8 cellular contexts compared by ENCODE assay signal in genomic region chr20:21808863-21809664, GRCh38.
DNase-seq lines count a peak whose midpoint lies in the region; ATAC-seq and TF ChIP-seq lines count a peak whose summit lies in the region.

No MANE protein-coding gene starts in this region.

- no peaks in the 10 kb centered on the region for H3K4me1 Mint-ChIP-seq in activated CD8-positive, alpha-beta memory T cell treated with anti-CD3 and anti-CD28 coated beads, Interleukin-2, amount 10 ng/mL, durations not matched to agents 7 days and 5 days
- no peaks in the 10 kb centered on the region for H3K4me1 Mint-ChIP-seq in stimulated activated naive CD8-positive, alpha-beta T cell treated with anti-CD3 and anti-CD28 coated beads, Interleukin-15, amount 100 ng/mL, for 72 hours

- peaks cover 6% of the 10 kb centered on the region for H3K9me3 Mint-ChIP-seq in activated CD8-positive, alpha-beta memory T cell treated with anti-CD3 and anti-CD28 coated beads, Interleukin-2, amount 10 ng/mL, durations not matched to agents 7 days and 5 days (ENCODE audit: low read depth)
- H3K9me3 Mint-ChIP-seq in stimulated activated naive CD8-positive, alpha-beta T cell treated with anti-CD3 and anti-CD28 coated beads, Interleukin-15, amount 100 ng/mL, for 72 hours, result peaks cover 19 to 30% of the 10 kb centered on the region in 2 donors

- intact Hi-C loops in ascending aorta (cut with DNase I) (loop anchor here (5.0 to 10.0 kb wide), 2 partner anchors 54 to 298 kb away; no protein-coding TSS in a partner anchor), right lobe of liver (cut with DNase I) (loop anchor here (10.0 kb wide), 1 partner anchor 296 kb away; no protein-coding TSS in a partner anchor)

- H3K36me3 ChIP-seq in ascending aorta, result no peaks in the 10 kb centered on the region
- no peaks in the 10 kb centered on the region for H3K36me3 ChIP-seq in right lobe of liver

- no peak overlapping the region for H3K27ac ChIP-seq in ascending aorta
- no peak overlapping the region for H3K27ac ChIP-seq in right lobe of liver

- no peak for ATAC-seq in activated CD8-positive, alpha-beta memory T cell treated with anti-CD3 and anti-CD28 coated beads, Interleukin-2, amount 10 ng/mL, durations not matched to agents 7 days and 5 days
- ATAC-seq in right lobe of liver (peak; percentile 53 to 63 (median 56)), GM18505 (IDR thresholded peaks at IDR 0.05; ENCODE audit: unreplicated experiment) (no peak)
- no peak for ATAC-seq in stimulated activated naive CD8-positive, alpha-beta T cell treated with anti-CD3 and anti-CD28 coated beads, Interleukin-15, amount 100 ng/mL, for 72 hours

- no peak overlapping the region for H3K27ac Mint-ChIP-seq in activated CD8-positive, alpha-beta memory T cell treated with anti-CD3 and anti-CD28 coated beads, Interleukin-2, amount 10 ng/mL, durations not matched to agents 7 days and 5 days
- peak overlapping the region; percentile 20 to 55 for H3K27ac Mint-ChIP-seq in stimulated activated naive CD8-positive, alpha-beta T cell treated with anti-CD3 and anti-CD28 coated beads, Interleukin-15, amount 100 ng/mL, for 72 hours

- no peak overlapping the region for H3K4me3 Mint-ChIP-seq in activated CD8-positive, alpha-beta memory T cell treated with anti-CD3 and anti-CD28 coated beads, Interleukin-2, amount 10 ng/mL, durations not matched to agents 7 days and 5 days
- no peak overlapping the region for H3K4me3 Mint-ChIP-seq in stimulated activated naive CD8-positive, alpha-beta T cell treated with anti-CD3 and anti-CD28 coated beads, Interleukin-15, amount 100 ng/mL, for 72 hours

- peak; percentile 63 for DNase-seq in activated CD8-positive, alpha-beta memory T cell treated with anti-CD3 and anti-CD28 coated beads for 24 hours
- DNase-seq in activated CD8-positive, alpha-beta memory T cell treated with anti-CD3 and anti-CD28 coated beads, Interleukin-2, amount 10 ng/mL, durations not matched to agents 7 days and 5 days, result no peak
- DNase-seq in NCI-H82 (lab: John Stamatoyannopoulos, UW), result peak; percentile 77
- DNase-seq in ascending aorta (ENCODE audit: low spot score in 2 of 2), result no peak
- DNase-seq in right lobe of liver, result peak; percentile 54 to 66 (median 55)
- DNase-seq in stimulated activated naive CD8-positive, alpha-beta T cell treated with anti-CD3 and anti-CD28 coated beads, Interleukin-15, amount 100 ng/mL, for 72 hours, result peak; percentile 16 to 23
- no peak for DNase-seq in foreskin melanocyte

- 21% methylated on average over 23 of the region's 31 CpGs for WGBS in right lobe of liver (ENCODE audit: insufficient coverage, low coverage, low lambda C conversion rate, missing lambda C conversion rate)

- TF ChIP-seq CTCF in ascending aorta (IDR thresholded peaks at IDR 0.05) (peak in 2 of 3 experiments; percentile 38 to 53), right lobe of liver (IDR thresholded peaks at IDR 0.05) (peak; percentile 61 to 84 (median 80))

- no peak overlapping the region for H3K4me3 ChIP-seq in ascending aorta
- no peak overlapping the region for H3K4me3 ChIP-seq in right lobe of liver

- H3K9me3 ChIP-seq in ascending aorta (no peaks in the 10 kb centered on the region), right lobe of liver (no peaks in the 10 kb centered on the region)

- H3K4me1 ChIP-seq in ascending aorta (no peaks in the 10 kb centered on the region), right lobe of liver (no peaks in the 10 kb centered on the region)

- H3K36me3 Mint-ChIP-seq in activated CD8-positive, alpha-beta memory T cell treated with anti-CD3 and anti-CD28 coated beads, Interleukin-2, amount 10 ng/mL, durations not matched to agents 7 days and 5 days, result no peaks in the 10 kb centered on the region

- CTCF ChIA-PET in activated CD8-positive, alpha-beta memory T cell treated with anti-CD3 and anti-CD28 coated beads, Interleukin-2, amount 10 ng/mL, durations not matched to agents 7 days and 5 days (lab: Charles Lee), result interaction anchor here (0.6 kb wide), 1 partner anchor 89 kb away, joined by 3 read pairs; no protein-coding TSS in a partner anchor

- no peaks in the 10 kb centered on the region for H3K27me3 Mint-ChIP-seq in activated CD8-positive, alpha-beta memory T cell treated with anti-CD3 and anti-CD28 coated beads, Interleukin-2, amount 10 ng/mL, durations not matched to agents 7 days and 5 days
- peaks cover 8% of the 10 kb centered on the region for H3K27me3 Mint-ChIP-seq in stimulated activated naive CD8-positive, alpha-beta T cell treated with anti-CD3 and anti-CD28 coated beads, Interleukin-15, amount 100 ng/mL, for 72 hours

- H3K27me3 ChIP-seq in ascending aorta, result no peaks in the 10 kb centered on the region
- no peaks in the 10 kb centered on the region for H3K27me3 ChIP-seq in right lobe of liver

- TF ChIP-seq POLR2A in right lobe of liver (IDR thresholded peaks at IDR 0.05) (no peak), GM18505 (IDR thresholded peaks at IDR 0.05; ENCODE audit: borderline replicate concordance, extremely low read depth, insufficient read depth, insufficient read length) (no peak)

Comparison
In these comparisons a context has a peak if more than half of its experiments do, and no peak if none do; other contexts are left out.
1. DNase-seq: peak in activated CD8-positive, alpha-beta memory T cell treated with anti-CD3 and anti-CD28 coated beads for 24 hours (single experiment), NCI-H82 (single experiment), right lobe of liver (3 of 3) and stimulated activated naive CD8-positive, alpha-beta T cell treated with anti-CD3 and anti-CD28 coated beads, Interleukin-15, amount 100 ng/mL, for 72 hours (2 of 2); none in activated CD8-positive, alpha-beta memory T cell treated with anti-CD3 and anti-CD28 coated beads, Interleukin-2, amount 10 ng/mL, durations not matched to agents 7 days and 5 days (single experiment), ascending aorta (0 of 2) and foreskin melanocyte (single experiment).
2. ATAC-seq: peak in right lobe of liver (4 of 4); none in activated CD8-positive, alpha-beta memory T cell treated with anti-CD3 and anti-CD28 coated beads, Interleukin-2, amount 10 ng/mL, durations not matched to agents 7 days and 5 days (single experiment), stimulated activated naive CD8-positive, alpha-beta T cell treated with anti-CD3 and anti-CD28 coated beads, Interleukin-15, amount 100 ng/mL, for 72 hours (single experiment) and GM18505 (single experiment).